19 cellular contexts compared by ENCODE assay signal in the genomic region with DNA sequence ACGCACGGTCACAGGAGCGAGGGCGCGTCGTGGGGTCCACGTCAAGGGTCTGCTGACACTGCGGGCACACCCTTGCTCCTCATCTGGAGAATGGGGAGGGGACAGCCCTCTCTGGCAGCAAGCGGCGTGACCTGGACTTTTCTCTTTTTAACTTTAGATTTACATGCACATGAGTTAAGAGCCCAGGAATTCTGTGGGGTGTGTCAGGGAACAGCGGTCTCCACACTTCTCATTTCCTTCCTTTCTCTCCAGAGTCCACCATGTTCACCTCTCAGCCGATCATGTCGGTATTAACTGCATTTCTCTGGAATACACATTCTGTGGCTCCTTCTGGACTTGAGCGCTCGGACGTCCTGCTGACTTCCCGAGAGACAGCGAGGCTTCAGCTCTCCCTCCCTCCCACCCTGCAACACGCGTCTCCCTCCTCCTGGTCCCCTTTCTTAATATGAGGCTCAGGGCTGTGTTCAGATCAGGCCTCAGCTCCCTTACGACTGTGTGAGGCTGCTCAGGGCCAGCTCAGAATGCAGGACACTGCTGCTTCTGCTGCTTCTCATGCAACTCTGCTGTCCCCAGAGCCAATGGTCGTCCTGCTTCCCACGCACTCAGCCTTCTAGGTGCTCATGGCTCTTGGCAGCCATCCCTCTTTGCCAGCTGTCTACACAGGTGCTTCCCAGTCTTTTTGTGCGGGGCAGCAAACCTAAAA.
DNase-seq lines count a peak whose midpoint lies in the region; ATAC-seq and TF ChIP-seq lines count a peak whose summit lies in the region.
"Had no signal": no experiment of that assay in that cellular context is flagged by ENCODE, and none has a peak within 500 bp of the region (broad histone marks: within the 10 kb centered on the region; RNA-seq: fewer than 3 reads in every experiment).

No MANE protein-coding gene starts in this region.

- H3K27me3 ChIP-seq in PC-3 (ENCODE audit: low read length) (no peaks in the 10 kb centered on the region), spleen (replicated peaks in 1 of 7) (no peaks in the 10 kb centered on the region)
- H3K27me3 ChIP-seq: heart left ventricle, sigmoid colon, SJSA1, tibial nerve had no signal

- no peak overlapping the region for H3K9ac ChIP-seq in PC-3 (ENCODE audit: low read length)

- H3K36me3 ChIP-seq in PC-3 (ENCODE audit: low read depth, low read length) (no peaks in the 10 kb centered on the region), spleen (peaks cover 0 to 62% (median 20%) of the 10 kb centered on the region in 6 donors)
- H3K36me3 ChIP-seq: sigmoid colon, SJSA1 had no signal

- H3K4me3 ChIP-seq in PC-3 (ENCODE audit: low read length) (no peak overlapping the region), spleen (no peak overlapping the region)
- H3K4me3 ChIP-seq: GM12878, heart left ventricle, sigmoid colon, SJSA1, tibial nerve had no signal

- H3K4me1 Mint-ChIP-seq in effector memory CD8-positive, alpha-beta T cell (ENCODE audit: low read depth in 2 of 2): peaks cover 46 to 49% of the 10 kb centered on the region in 2 donors

- H3K27ac Mint-ChIP-seq in effector memory CD8-positive, alpha-beta T cell: peak overlapping the region; percentile 70 to 83
- H3K27ac Mint-ChIP-seq: activated CD4-positive, alpha-beta T cell treated with anti-CD3 and anti-CD28 coated beads, Interleukin-2, amount 10 ng/mL, durations not matched to agents 24 days and 14 days had no signal

- peaks cover 20% of the 10 kb centered on the region for H3K36me3 Mint-ChIP-seq in effector memory CD8-positive, alpha-beta T cell (ENCODE audit: insufficient read depth)

- H3K27me3 Mint-ChIP-seq in effector memory CD8-positive, alpha-beta T cell: no peaks in the 10 kb centered on the region

- TF ChIP-seq POLR2A in spleen (IDR thresholded peaks at IDR 0.05): no peak

- POLR2A ChIA-PET in PC-3 (lab: Charles Lee; ENCODE audit: unreplicated experiment): no interaction called here

- H3K27ac ChIP-seq in PC-3 (ENCODE audit: low read length): no peak overlapping the region
- peak overlapping the region in 1 of 8 donors; percentile 17 for H3K27ac ChIP-seq in spleen
- H3K27ac ChIP-seq: heart left ventricle, sigmoid colon, SJSA1, tibial nerve had no signal

- no peaks in the 10 kb centered on the region for H3F3A ChIP-seq in PC-3 (ENCODE audit: low read length, unreplicated experiment)

- no peaks in the 10 kb centered on the region for H3K79me2 ChIP-seq in PC-3 (ENCODE audit: low read length)

- H3K4me2 ChIP-seq in PC-3 (ENCODE audit: low read length): no peak overlapping the region

- ATAC-seq in PC-3 (peak; percentile 48), HG02840 (IDR thresholded peaks at IDR 0.05; ENCODE audit: low FRiP score, unreplicated experiment) (no peak)
- no peak for ATAC-seq in effector memory CD8-positive, alpha-beta T cell (replicated peaks)
- ATAC-seq: activated naive CD4-positive, alpha-beta T cell treated with anti-CD3 and anti-CD28 coated beads, Interleukin-2, amount 50 U/mL, for 72 hours; GM12878 had no signal

- DNase-seq in NCI-H345 (lab: John Stamatoyannopoulos, UW): peak; percentile 3
- DNase-seq in NCI-H345 treated with DMSO at 0.1 percent for 48 hours (lab: John Stamatoyannopoulos, UW; ENCODE audit: unreplicated experiment): no peak
- peak; percentile 4 for DNase-seq in PC-3
- no peak for DNase-seq in effector memory CD8-positive, alpha-beta T cell
- DNase-seq in spleen: peak; percentile 56
- no peak for DNase-seq in stimulated activated CD4-positive, alpha-beta T cell treated with anti-CD3 and anti-CD28 coated beads, Interleukin-4, amount 100 ng/mL, for 24 hours
- no peak for DNase-seq in stimulated activated CD4-positive, alpha-beta T cell treated with anti-CD3 and anti-CD28 coated beads, Interleukin-12 subunit alpha, Interleukin-12 subunit beta, amount 100 ng/mL, for 4 hours
- DNase-seq: activated CD4-positive, alpha-beta T cell treated with anti-CD3 and anti-CD28 coated beads, Interleukin-2, amount 10 ng/mL, durations not matched to agents 24 days and 14 days; central memory CD4-positive, alpha-beta T cell; HCEC 1CT; heart left ventricle; islet precursor cell; sigmoid colon; T1000 had no signal

- no peak overlapping the region for H3K4me3 Mint-ChIP-seq in effector memory CD8-positive, alpha-beta T cell
- H3K4me3 Mint-ChIP-seq: activated CD4-positive, alpha-beta T cell treated with anti-CD3 and anti-CD28 coated beads, Interleukin-2, amount 10 ng/mL, durations not matched to agents 24 days and 14 days had no signal

- 78 to 92% (median 85%) methylated on average over 23 to 24 of the region's 24 CpGs for WGBS in spleen, 5 donors

- intact Hi-C loops in PC-3 (cut with micrococcal nuclease): no loop called here
- intact Hi-C loops in spleen (cut with DNase I; ENCODE audit: low total_unique reads): no loop called here

- H3K9me3 ChIP-seq in PC-3 (ENCODE audit: low read length) (no peaks in the 10 kb centered on the region), spleen (no peaks in the 10 kb centered on the region)
- H3K9me3 ChIP-seq: heart left ventricle, sigmoid colon, SJSA1, tibial nerve had no signal

- H3K4me1 ChIP-seq in PC-3 (ENCODE audit: insufficient read depth, low read length) (no peaks in the 10 kb centered on the region), spleen (peaks cover under 1 to 77% (median 20%) of the 10 kb centered on the region in 6 donors)
- H3K4me1 ChIP-seq: sigmoid colon, SJSA1 had no signal

- no peak for TF ChIP-seq CTCF in PC-3 (conservative IDR thresholded peaks at IDR 0.05; ENCODE audit: low read depth, low read length)
- no peak for TF ChIP-seq CTCF in spleen (IDR thresholded peaks at IDR 0.05 in 8 of 11, conservative IDR thresholded peaks at IDR 0.05 in 3 of 11)

- CTCF ChIA-PET in PC-3 (lab: Charles Lee): no interaction called here

- no TSS peak for BruUV-seq in PC-3 (replicated peaks; lab: Mats Ljungman, UMichigan)

- H3K9me2 ChIP-seq in PC-3 (replicated peaks; ENCODE audit: low read length): no peaks in the 10 kb centered on the region

- H2AFZ ChIP-seq in PC-3 (ENCODE audit: low read length): no peak overlapping the region

- H4K20me1 ChIP-seq in PC-3 (ENCODE audit: low read length): no peaks in the 10 kb centered on the region

- H3K9me3 Mint-ChIP-seq in effector memory CD8-positive, alpha-beta T cell: no peaks in the 10 kb centered on the region
- H3K9me3 Mint-ChIP-seq: activated CD4-positive, alpha-beta T cell treated with anti-CD3 and anti-CD28 coated beads, Interleukin-2, amount 10 ng/mL, durations not matched to agents 24 days and 14 days; activated naive CD4-positive, alpha-beta T cell treated with anti-CD3 and anti-CD28 coated beads, Interleukin-2, amount 50 U/mL, for 72 hours had no signal

Comparison
In these comparisons a context has a peak if more than half of its experiments do, and no peak if none do; other contexts are left out.
1. DNase-seq: peak in NCI-H345 (single experiment), PC-3 (single experiment) and spleen (single experiment); none in NCI-H345 treated with DMSO at 0.1 percent for 48 hours (single experiment), effector memory CD8-positive, alpha-beta T cell (0 of 3), stimulated activated CD4-positive, alpha-beta T cell treated with anti-CD3 and anti-CD28 coated beads, Interleukin-4, amount 100 ng/mL, for 24 hours (single experiment) and stimulated activated CD4-positive, alpha-beta T cell treated with anti-CD3 and anti-CD28 coated beads, Interleukin-12 subunit alpha, Interleukin-12 subunit beta, amount 100 ng/mL, for 4 hours (single experiment).